Comparison of ENCODE assay signal across 1 cellular context in the genomic region with DNA sequence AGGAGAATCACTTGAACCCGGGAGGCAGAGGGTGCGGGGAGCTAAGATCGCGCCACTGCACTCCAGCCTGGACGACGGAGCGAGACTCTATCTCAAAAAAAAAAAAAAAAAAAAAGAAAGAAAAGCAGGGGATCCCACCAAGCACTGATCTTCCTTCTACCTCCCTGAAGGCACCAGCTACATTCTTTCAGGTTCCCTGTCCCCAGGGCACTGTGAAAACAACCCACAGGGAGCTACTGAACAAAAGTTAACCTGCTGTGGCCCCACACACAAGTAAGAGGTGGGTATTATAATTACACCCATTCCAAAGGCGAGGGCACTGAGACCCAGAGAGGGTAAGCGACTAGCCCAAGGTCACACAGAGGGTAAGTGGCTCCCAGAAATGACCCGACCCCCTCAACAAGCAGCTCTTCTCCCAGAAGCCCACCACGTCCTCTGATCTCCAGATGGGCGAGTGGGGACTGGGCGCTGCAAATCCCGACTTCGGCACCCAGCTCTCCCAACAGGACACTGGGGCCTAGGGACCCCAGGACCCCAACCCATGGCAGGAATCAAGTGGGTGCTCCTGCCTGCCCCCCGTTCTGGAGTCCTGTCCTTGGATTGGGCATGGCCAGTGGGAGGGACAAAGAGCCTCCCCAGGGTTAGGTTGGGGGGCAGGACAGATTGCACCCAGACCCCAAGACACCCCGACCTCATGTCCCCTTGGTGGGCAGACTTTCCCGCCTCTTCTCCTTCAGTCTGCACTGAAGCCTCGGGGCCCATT.
TF ChIP-seq lines count a peak whose summit lies in the region.

No MANE protein-coding gene starts in this region.

TF ChIP-seq in neural cell, 6 proteins besides CTCF, POLR2A, EP300 and RAD21 (continued from another document):
- TF ChIP-seq, protein P1, sequence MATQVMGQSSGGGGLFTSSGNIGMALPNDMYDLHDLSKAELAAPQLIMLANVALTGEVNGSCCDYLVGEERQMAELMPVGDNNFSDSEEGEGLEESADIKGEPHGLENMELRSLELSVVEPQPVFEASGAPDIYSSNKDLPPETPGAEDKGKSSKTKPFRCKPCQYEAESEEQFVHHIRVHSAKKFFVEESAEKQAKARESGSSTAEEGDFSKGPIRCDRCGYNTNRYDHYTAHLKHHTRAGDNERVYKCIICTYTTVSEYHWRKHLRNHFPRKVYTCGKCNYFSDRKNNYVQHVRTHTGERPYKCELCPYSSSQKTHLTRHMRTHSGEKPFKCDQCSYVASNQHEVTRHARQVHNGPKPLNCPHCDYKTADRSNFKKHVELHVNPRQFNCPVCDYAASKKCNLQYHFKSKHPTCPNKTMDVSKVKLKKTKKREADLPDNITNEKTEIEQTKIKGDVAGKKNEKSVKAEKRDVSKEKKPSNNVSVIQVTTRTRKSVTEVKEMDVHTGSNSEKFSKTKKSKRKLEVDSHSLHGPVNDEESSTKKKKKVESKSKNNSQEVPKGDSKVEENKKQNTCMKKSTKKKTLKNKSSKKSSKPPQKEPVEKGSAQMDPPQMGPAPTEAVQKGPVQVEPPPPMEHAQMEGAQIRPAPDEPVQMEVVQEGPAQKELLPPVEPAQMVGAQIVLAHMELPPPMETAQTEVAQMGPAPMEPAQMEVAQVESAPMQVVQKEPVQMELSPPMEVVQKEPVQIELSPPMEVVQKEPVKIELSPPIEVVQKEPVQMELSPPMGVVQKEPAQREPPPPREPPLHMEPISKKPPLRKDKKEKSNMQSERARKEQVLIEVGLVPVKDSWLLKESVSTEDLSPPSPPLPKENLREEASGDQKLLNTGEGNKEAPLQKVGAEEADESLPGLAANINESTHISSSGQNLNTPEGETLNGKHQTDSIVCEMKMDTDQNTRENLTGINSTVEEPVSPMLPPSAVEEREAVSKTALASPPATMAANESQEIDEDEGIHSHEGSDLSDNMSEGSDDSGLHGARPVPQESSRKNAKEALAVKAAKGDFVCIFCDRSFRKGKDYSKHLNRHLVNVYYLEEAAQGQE (IDR thresholded peaks at IDR 0.05; ENCODE audit: borderline replicate concordance) = no peak
- TF ChIP-seq POLR2AphosphoS5 (IDR thresholded peaks at IDR 0.05) = no peak
